Comparison of ENCODE assay signal across 9 cellular contexts in the genomic region with DNA sequence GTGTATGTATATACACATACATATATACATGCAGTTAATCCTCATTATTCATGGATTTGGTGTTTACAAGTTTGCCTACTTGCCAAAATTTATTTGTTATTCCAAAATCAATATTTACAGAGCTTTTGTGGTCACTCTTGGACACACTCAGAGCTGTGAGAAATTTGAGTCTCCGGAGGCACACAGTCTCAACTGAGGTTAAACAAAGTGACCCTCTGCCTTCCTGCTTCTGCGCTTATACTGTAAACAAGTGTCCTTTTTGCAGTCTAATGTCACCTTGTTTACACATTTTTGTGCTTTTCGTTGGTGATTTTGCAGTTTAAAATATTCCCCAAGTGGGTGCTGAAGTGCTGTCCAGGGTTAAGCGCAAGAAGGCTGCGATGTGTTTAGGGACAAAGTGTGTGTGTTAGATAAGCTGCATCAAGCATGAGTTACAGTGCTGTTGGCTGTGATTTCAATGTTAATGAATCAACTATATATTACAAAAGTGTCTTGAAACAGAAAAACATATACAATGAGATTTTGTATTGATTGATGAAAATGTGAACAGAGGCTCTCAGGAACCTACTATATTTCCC. TPM values are rescaled to one million over a fixed set of nuclear protein-coding genes. Genes with fewer than 3 reads are reported as not detected.
DNase-seq lines count a peak whose midpoint lies in the region; ATAC-seq and TF ChIP-seq lines count a peak whose summit lies in the region.
"Had no signal": no experiment of that assay in that cellular context is flagged by ENCODE, and none has a peak within 500 bp of the region (broad histone marks: within the 10 kb centered on the region; RNA-seq: fewer than 3 reads in every experiment).

No MANE protein-coding gene starts in this region.

- H3K27me3 Mint-ChIP-seq in CD4-positive, CD25-positive, alpha-beta regulatory T cell, result no peaks in the 10 kb centered on the region
- H3K27me3 Mint-ChIP-seq in WTC11 (ENCODE audit: low read depth), result no peaks in the 10 kb centered on the region; the same call in 1 of the 2 replicates

- DNase-seq in CD4-positive, CD25-positive, alpha-beta regulatory T cell, result no peak
- no peak for DNase-seq in HL-60 (ENCODE audit: low read depth in 1 of 2, low spot score in 1 of 2)
- DNase-seq in left lung, result no peak
- DNase-seq in ureter (ENCODE audit: low spot score), result no peak
- DNase-seq in aorta, result no peak
- DNase-seq in WTC11 (ENCODE audit: low spot score), result no peak
- DNase-seq in central memory CD4-positive, alpha-beta T cell, result no peak

- peaks cover 41% of the 10 kb centered on the region for H3K4me1 ChIP-seq in CD4-positive, CD25-positive, alpha-beta regulatory T cell (ENCODE audit: control insufficient read depth, insufficient read depth, low read length, poor library complexity, severe bottlenecking)
- peaks cover 15 to 78% of the 10 kb centered on the region in 2 donors for H3K4me1 ChIP-seq in left lung
- no peaks in the 10 kb centered on the region for H3K4me1 ChIP-seq in aorta (ENCODE audit: control insufficient read depth in 1 of 2, insufficient read depth in 2 of 2, low read length in 2 of 2)

- H3K4me3 ChIP-seq in CD4-positive, CD25-positive, alpha-beta regulatory T cell (ENCODE audit: low read depth, low read length), result no peak overlapping the region
- H3K4me3 ChIP-seq in HL-60 (replicated peaks; ENCODE audit: insufficient read depth, low read length) (no peak overlapping the region), left lung (no peak overlapping the region), aorta (ENCODE audit: low read length in 2 of 2) (no peak overlapping the region)

- H3K36me3 Mint-ChIP-seq in CD4-positive, CD25-positive, alpha-beta regulatory T cell, result no peaks in the 10 kb centered on the region
- H3K36me3 Mint-ChIP-seq in WTC11, result 0 out of 2 replicates have a peak, but pooled peaks cover under 1% of the 10 kb centered on the region

- peak overlapping the region in 2 of 4 donors; percentile 9 to 30 for H3K4me3 Mint-ChIP-seq in CD4-positive, CD25-positive, alpha-beta regulatory T cell
- no peak overlapping the region for H3K4me3 Mint-ChIP-seq in WTC11

- H3K4me1 Mint-ChIP-seq in CD4-positive, CD25-positive, alpha-beta regulatory T cell, result peaks cover 24 to 58% (median 32%) of the 10 kb centered on the region in 4 donors
- H3K4me1 Mint-ChIP-seq in WTC11, result peaks cover 11% of the 10 kb centered on the region; the same call in 1 of the 2 replicates

- H3K27ac Mint-ChIP-seq in CD4-positive, CD25-positive, alpha-beta regulatory T cell, result peak overlapping the region; percentile 92 to 99 (median 97)
- H3K27ac Mint-ChIP-seq in WTC11, result no peak overlapping the region

- POLR2A ChIA-PET in WTC11 (lab: Charles Lee), result no interaction called here

- no peaks in the 10 kb centered on the region for H3K36me3 ChIP-seq in CD4-positive, CD25-positive, alpha-beta regulatory T cell (ENCODE audit: control insufficient read depth, insufficient read depth, low read length)
- no peaks in the 10 kb centered on the region for H3K36me3 ChIP-seq in left lung
- H3K36me3 ChIP-seq in aorta (ENCODE audit: control insufficient read depth in 1 of 2, insufficient read depth in 2 of 2, low read length in 1 of 2), result no peaks in the 10 kb centered on the region

- intact Hi-C loops in left lung (cut with DNase I), result no loop called here
- intact Hi-C loops in aorta (cut with DNase I), result no loop called here

- WGBS in aorta, 2 donors, result 38 to 40% methylated on average over 5 of the region's 5 CpGs

- H3K9me3 ChIP-seq in CD4-positive, CD25-positive, alpha-beta regulatory T cell (ENCODE audit: control insufficient read depth in 2 of 2, low read length in 2 of 2), result no peaks in the 10 kb centered on the region
- H3K9me3 ChIP-seq in left lung, result no peaks in the 10 kb centered on the region
- H3K9me3 ChIP-seq in aorta (ENCODE audit: control insufficient read depth, low read length), result no peaks in the 10 kb centered on the region

- peaks cover 0 to 4% (median 0%) of the 10 kb centered on the region in 7 donors for H3K9me3 Mint-ChIP-seq in CD4-positive, CD25-positive, alpha-beta regulatory T cell
- H3K9me3 Mint-ChIP-seq in WTC11, result peaks cover 25% of the 10 kb centered on the region

- H3K27ac ChIP-seq in CD4-positive, CD25-positive, alpha-beta regulatory T cell (ENCODE audit: insufficient read depth, low read length, poor library complexity, severe bottlenecking), result no peak overlapping the region
- H3K27ac ChIP-seq in HL-60 (replicated peaks) (peak overlapping the region; percentile 67), VCaP (peak overlapping the region; percentile 94), left lung (peak overlapping the region; percentile 79 to 90), aorta (ENCODE audit: low read depth in 1 of 2, low read length in 2 of 2) (no peak overlapping the region)

- CTCF ChIA-PET in WTC11 (lab: Charles Lee), result no interaction called here

- TF ChIP-seq CTCF in HL-60 (IDR thresholded peaks at IDR 0.05; ENCODE audit: insufficient read depth, low read length) (no peak), VCaP (conservative IDR thresholded peaks at IDR 0.05) (no peak), left lung (IDR thresholded peaks at IDR 0.05) (no peak), WTC11 (IDR thresholded peaks at IDR 0.05) (no peak)

- no peaks in the 10 kb centered on the region for H3K27me3 ChIP-seq in CD4-positive, CD25-positive, alpha-beta regulatory T cell (ENCODE audit: control insufficient read depth, insufficient read depth, low read length)
- H3K27me3 ChIP-seq in HL-60 (ENCODE audit: insufficient read depth, poor library complexity, severe bottlenecking) (no peaks in the 10 kb centered on the region), left lung (no peaks in the 10 kb centered on the region), aorta (ENCODE audit: control insufficient read depth in 1 of 2, insufficient read depth in 2 of 2, low read length in 1 of 2) (no peaks in the 10 kb centered on the region)

- no peak for ATAC-seq in CD4-positive, CD25-positive, alpha-beta regulatory T cell (ENCODE audit: low read depth in 2 of 2)
- peak; percentile 66 for ATAC-seq in left lung
- ATAC-seq in aorta (ENCODE audit: low FRiP score), result no peak
- no peak for ATAC-seq in WTC11

TF ChIP-seq in WTC11, 78 proteins besides CTCF, POLR2A, EP300 and RAD21 (continues in another document):
- no peak for TF ChIP-seq FOXK1 (CRISPR knock-in tag; IDR thresholded peaks at IDR 0.05)
- TF ChIP-seq, protein P1, sequence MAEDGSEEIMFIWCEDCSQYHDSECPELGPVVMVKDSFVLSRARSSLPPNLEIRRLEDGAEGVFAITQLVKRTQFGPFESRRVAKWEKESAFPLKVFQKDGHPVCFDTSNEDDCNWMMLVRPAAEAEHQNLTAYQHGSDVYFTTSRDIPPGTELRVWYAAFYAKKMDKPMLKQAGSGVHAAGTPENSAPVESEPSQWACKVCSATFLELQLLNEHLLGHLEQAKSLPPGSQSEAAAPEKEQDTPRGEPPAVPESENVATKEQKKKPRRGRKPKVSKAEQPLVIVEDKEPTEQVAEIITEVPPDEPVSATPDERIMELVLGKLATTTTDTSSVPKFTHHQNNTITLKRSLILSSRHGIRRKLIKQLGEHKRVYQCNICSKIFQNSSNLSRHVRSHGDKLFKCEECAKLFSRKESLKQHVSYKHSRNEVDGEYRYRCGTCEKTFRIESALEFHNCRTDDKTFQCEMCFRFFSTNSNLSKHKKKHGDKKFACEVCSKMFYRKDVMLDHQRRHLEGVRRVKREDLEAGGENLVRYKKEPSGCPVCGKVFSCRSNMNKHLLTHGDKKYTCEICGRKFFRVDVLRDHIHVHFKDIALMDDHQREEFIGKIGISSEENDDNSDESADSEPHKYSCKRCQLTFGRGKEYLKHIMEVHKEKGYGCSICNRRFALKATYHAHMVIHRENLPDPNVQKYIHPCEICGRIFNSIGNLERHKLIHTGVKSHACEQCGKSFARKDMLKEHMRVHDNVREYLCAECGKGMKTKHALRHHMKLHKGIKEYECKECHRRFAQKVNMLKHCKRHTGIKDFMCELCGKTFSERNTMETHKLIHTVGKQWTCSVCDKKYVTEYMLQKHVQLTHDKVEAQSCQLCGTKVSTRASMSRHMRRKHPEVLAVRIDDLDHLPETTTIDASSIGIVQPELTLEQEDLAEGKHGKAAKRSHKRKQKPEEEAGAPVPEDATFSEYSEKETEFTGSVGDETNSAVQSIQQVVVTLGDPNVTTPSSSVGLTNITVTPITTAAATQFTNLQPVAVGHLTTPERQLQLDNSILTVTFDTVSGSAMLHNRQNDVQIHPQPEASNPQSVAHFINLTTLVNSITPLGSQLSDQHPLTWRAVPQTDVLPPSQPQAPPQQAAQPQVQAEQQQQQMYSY (CRISPR knock-in tag; IDR thresholded peaks at IDR 0.05), result no peak
- no peak for TF ChIP-seq MYBL2 (CRISPR knock-in tag; IDR thresholded peaks at IDR 0.05)
- no peak for TF ChIP-seq ZNF423 (CRISPR knock-in tag; IDR thresholded peaks at IDR 0.05)

RNA-seq across cellular contexts. Expression of a gene that starts 13.1 kb away (rescaled TPM):
- total RNA-seq in CD4-positive, CD25-positive, alpha-beta regulatory T cell, result 38.1 TPM
- polyA plus RNA-seq in CD4-positive, CD25-positive, alpha-beta regulatory T cell, result 10 to 100 TPM; 63.0 to 79.1 (median 71.3) TPM
- total RNA-seq in left lung, result 100 to 1,000 TPM; 201 to 227 TPM
- total RNA-seq in ureter, result 64.0 TPM
- total RNA-seq in aorta, result 10 to 100 TPM; 45.5 to 66.8 TPM
- polyA plus RNA-seq in aorta, result 10 to 100 TPM; 52.1 to 56.8 TPM
- 134 to 172 TPM (median 162 TPM) in 3 replicates for total RNA-seq in WTC11 (2021)

RNA-seq across cellular contexts. Expression of a gene that starts 52.3 kb away (rescaled TPM):
- 0.57 TPM for total RNA-seq in CD4-positive, CD25-positive, alpha-beta regulatory T cell
- not detected for polyA plus RNA-seq in CD4-positive, CD25-positive, alpha-beta regulatory T cell
- total RNA-seq in left lung, result 1 to 10 TPM; 1.1 to 7.1 TPM
- total RNA-seq in ureter, result 1.8 TPM
- 1 to 10 TPM in 1 of 2 donors, under 1 TPM in 1; 0.39 to 1.4 TPM for total RNA-seq in aorta
- polyA plus RNA-seq in aorta, result under 1 TPM in 1 of 2 donors, not detected in 1; 0.63 TPM
- 0.23 to 0.39 TPM (median 0.32 TPM) in 3 replicates for total RNA-seq in WTC11 (2021)
- total RNA-seq: urinary bladder had no signal

Comparison
In these comparisons a context has a peak if more than half of its experiments do, and no peak if none do; other contexts are left out.
1. H3K27ac ChIP-seq: peak in HL-60 (single experiment), VCaP (single experiment) and left lung (2 of 2); none in CD4-positive, CD25-positive, alpha-beta regulatory T cell (single experiment) and aorta (0 of 2).